In genomic region chr16:86483-86952, GRCh38 we compare ENCODE assay signal across 24 cellular contexts. TPM values are rescaled to one million over a fixed set of nuclear protein-coding genes. Genes with fewer than 3 reads are reported as not detected.
A peak's percentile ranks its signal among the peaks of the same experiment; 100 is the strongest.
DNase-seq lines count a peak whose midpoint lies in the region; ATAC-seq and TF ChIP-seq lines count a peak whose summit lies in the region.
"Had no signal": no experiment of that assay in that cellular context is flagged by ENCODE, and none has a peak within 500 bp of the region (broad histone marks: within the 10 kb centered on the region; RNA-seq: fewer than 3 reads in every experiment).

No MANE protein-coding gene starts in this region.

- CTCF ChIA-PET in activated CD8-positive, alpha-beta T cell treated with anti-CD3 and anti-CD28 coated beads for 36 hours (lab: Charles Lee): interaction anchor here (6.3 to 7.1 kb wide), 2 partner anchors 9 to 21 kb away, joined by 45 to 55 read pairs; no protein-coding TSS in a partner anchor

- TF ChIP-seq POLR2A in thyroid gland (IDR thresholded peaks at IDR 0.05): no peak

- no peak overlapping the region for H3K4me3 ChIP-seq in thyroid gland (replicated peaks in 1 of 3)
- H3K4me3 ChIP-seq: cardiac muscle cell, GM23338, lung had no signal

- WGBS in thyroid gland, 2 donors: 92 to 100% methylated on average over 3 to 13 of the region's 23 CpGs

- H3K36me3 Mint-ChIP-seq in activated CD8-positive, alpha-beta T cell treated with anti-CD3 and anti-CD28 coated beads for 36 hours (ENCODE audit: low read depth): peaks cover 26% of the 10 kb centered on the region
- H3K36me3 Mint-ChIP-seq in memory B cell: peaks cover 15% of the 10 kb centered on the region

- H3K4me3 Mint-ChIP-seq in activated CD8-positive, alpha-beta T cell treated with anti-CD3 and anti-CD28 coated beads for 36 hours: no peak overlapping the region
- no peak overlapping the region for H3K4me3 Mint-ChIP-seq in memory B cell
- H3K4me3 Mint-ChIP-seq: GM23338 had no signal

- peaks cover 32% of the 10 kb centered on the region for H3K4me1 Mint-ChIP-seq in activated CD8-positive, alpha-beta T cell treated with anti-CD3 and anti-CD28 coated beads for 36 hours (ENCODE audit: low read depth)
- peaks cover 13% of the 10 kb centered on the region for H3K4me1 Mint-ChIP-seq in memory B cell

- peak overlapping the region; percentile 63 to 93 (median 88) for H3K27ac ChIP-seq in thyroid gland
- H3K27ac ChIP-seq: cardiac muscle cell had no signal

- DNase-seq in NCI-H82 (lab: John Stamatoyannopoulos, UW): peak; percentile 71
- DNase-seq in NCI-H82 treated with DMSO at 0.1 percent for 48 hours (lab: John Stamatoyannopoulos, UW; ENCODE audit: unreplicated experiment): no peak
- DNase-seq in activated CD8-positive, alpha-beta T cell treated with anti-CD3 and anti-CD28 coated beads for 36 hours: no peak
- DNase-seq in memory B cell (ENCODE audit: low spot score in 2 of 2): no peak
- no peak for DNase-seq in thyroid gland
- DNase-seq in T-helper 1 cell: no peak
- no peak for DNase-seq in SHP77 (lab: John Stamatoyannopoulos, UW)
- DNase-seq in activated CD4-positive, alpha-beta T cell treated with anti-CD3 and anti-CD28 coated beads for 48 hours: no peak
- DNase-seq: activated CD4-positive, alpha-beta T cell treated with anti-CD3 and anti-CD28 coated beads for 4 hours; activated CD8-positive, alpha-beta memory T cell treated with anti-CD3 and anti-CD28 coated beads, Interleukin-2, amount 50 U/mL, for 4 hours; activated gamma-delta T cell; amniotic stem cell; DMS 273 treated with DMSO at 0.1 percent for 48 hours; foreskin melanocyte; hippocampal formation; MM.1S; NCI-H1436 treated with DMSO at 0.1 percent for 48 hours; NCI-H2171 treated with DMSO at 0.1 percent for 48 hours; stimulated activated CD8-positive, alpha-beta memory T cell treated with anti-CD3 and anti-CD28 coated beads, Interleukin-4, amount 100 ng/mL, for 48 hours; trophoblast cell had no signal

- no peak for TF ChIP-seq CTCF in activated CD8-positive, alpha-beta T cell treated with anti-CD3 and anti-CD28 coated beads for 36 hours (IDR thresholded peaks at IDR 0.05)
- no peak for TF ChIP-seq CTCF in thyroid gland (IDR thresholded peaks at IDR 0.05)

- POLR2A ChIA-PET in activated CD8-positive, alpha-beta T cell treated with anti-CD3 and anti-CD28 coated beads for 36 hours (lab: Charles Lee): interaction anchor here (1.2 to 3.2 kb wide), 3 partner anchors 10 to 31 kb away, joined by 3 to 7 read pairs (median 5); no protein-coding TSS in a partner anchor

- H3K27me3 Mint-ChIP-seq in activated CD8-positive, alpha-beta T cell treated with anti-CD3 and anti-CD28 coated beads for 36 hours: no peaks in the 10 kb centered on the region
- H3K27me3 Mint-ChIP-seq in memory B cell: no peaks in the 10 kb centered on the region

- peaks cover 26 to 39% of the 10 kb centered on the region in 2 donors for H3K36me3 ChIP-seq in thyroid gland
- H3K36me3 ChIP-seq: cardiac muscle cell had no signal

- peak overlapping the region; percentile 55 for H3K27ac Mint-ChIP-seq in activated CD8-positive, alpha-beta T cell treated with anti-CD3 and anti-CD28 coated beads for 36 hours
- H3K27ac Mint-ChIP-seq in memory B cell: peak overlapping the region; percentile 77
- H3K27ac Mint-ChIP-seq: GM23338 had no signal

- H3K9me3 Mint-ChIP-seq in activated CD8-positive, alpha-beta T cell treated with anti-CD3 and anti-CD28 coated beads for 36 hours: no peaks in the 10 kb centered on the region
- no peaks in the 10 kb centered on the region for H3K9me3 Mint-ChIP-seq in memory B cell
- H3K9me3 Mint-ChIP-seq: GM23338 had no signal

- intact Hi-C loops in activated CD8-positive, alpha-beta T cell treated with anti-CD3 and anti-CD28 coated beads for 36 hours (cut with micrococcal nuclease): no loop called here
- intact Hi-C loops in thyroid gland (cut with DNase I): no loop called here

- no peak for ATAC-seq in activated CD8-positive, alpha-beta T cell treated with anti-CD3 and anti-CD28 coated beads for 36 hours
- no peak for ATAC-seq in memory B cell (ENCODE audit: low read depth)
- ATAC-seq: GM23338, right cardiac atrium had no signal

- H3K4me1 ChIP-seq in thyroid gland: peaks cover 41 to 49% of the 10 kb centered on the region in 2 donors

- H3K9me3 ChIP-seq in thyroid gland: no peaks in the 10 kb centered on the region

- H3K27me3 ChIP-seq in thyroid gland: no peaks in the 10 kb centered on the region
- H3K27me3 ChIP-seq: cardiac muscle cell had no signal

RNA-seq across cellular contexts. Expression of gene MPG, which starts 8.5 kb away (rescaled TPM):
- total RNA-seq in activated CD8-positive, alpha-beta T cell treated with anti-CD3 and anti-CD28 coated beads for 36 hours: 10 to 100 TPM; 51.7 to 54.2 TPM
- 100 to 1,000 TPM in 2 of 4 donors, 10 to 100 TPM in 2; 75.8 to 150 (median 104) TPM for total RNA-seq in thyroid gland

RNA-seq across cellular contexts. Expression of gene RHBDF1, which starts 14.1 kb away (rescaled TPM):
- total RNA-seq in activated CD8-positive, alpha-beta T cell treated with anti-CD3 and anti-CD28 coated beads for 36 hours: under 1 TPM in 1 of 2 experiments, not detected in 1; 0.61 TPM
- total RNA-seq in thyroid gland: 10 to 100 TPM; 20.4 to 35.4 (median 28.4) TPM

RNA-seq across cellular contexts. Expression of gene SNRNP25, which starts 32.9 kb away (rescaled TPM):
- 10 to 100 TPM; 39.4 to 39.7 TPM for total RNA-seq in activated CD8-positive, alpha-beta T cell treated with anti-CD3 and anti-CD28 coated beads for 36 hours
- 10 to 100 TPM; 16.1 to 53.6 (median 34.8) TPM for total RNA-seq in thyroid gland

RNA-seq across cellular contexts. Expression of gene POLR3K, which starts 33.1 kb away (rescaled TPM):
- 10 to 100 TPM; 51.3 to 52.6 TPM for total RNA-seq in activated CD8-positive, alpha-beta T cell treated with anti-CD3 and anti-CD28 coated beads for 36 hours
- 1 to 10 TPM; 3.5 to 6.7 (median 4.6) TPM for total RNA-seq in thyroid gland

RNA-seq across cellular contexts. Expression of gene NPRL3, which starts 52.0 kb away (rescaled TPM):
- total RNA-seq in activated CD8-positive, alpha-beta T cell treated with anti-CD3 and anti-CD28 coated beads for 36 hours: 10 to 100 TPM; 40.7 to 40.9 TPM
- 10 to 100 TPM; 21.8 to 34.3 (median 26.1) TPM for total RNA-seq in thyroid gland

Comparison
In these comparisons a context has a peak if more than half of its experiments do, and no peak if none do; other contexts are left out.
1. RNA of gene RHBDF1, which starts 14.1 kb away (total RNA-seq): 20.4 to 35.4 TPM in thyroid gland; 0.61 TPM in activated CD8-positive, alpha-beta T cell treated with anti-CD3 and anti-CD28 coated beads for 36 hours; every median in the first group is over 10 times any median in the second.